Comparison of ENCODE assay signal across 9 cellular contexts in the genomic region with DNA sequence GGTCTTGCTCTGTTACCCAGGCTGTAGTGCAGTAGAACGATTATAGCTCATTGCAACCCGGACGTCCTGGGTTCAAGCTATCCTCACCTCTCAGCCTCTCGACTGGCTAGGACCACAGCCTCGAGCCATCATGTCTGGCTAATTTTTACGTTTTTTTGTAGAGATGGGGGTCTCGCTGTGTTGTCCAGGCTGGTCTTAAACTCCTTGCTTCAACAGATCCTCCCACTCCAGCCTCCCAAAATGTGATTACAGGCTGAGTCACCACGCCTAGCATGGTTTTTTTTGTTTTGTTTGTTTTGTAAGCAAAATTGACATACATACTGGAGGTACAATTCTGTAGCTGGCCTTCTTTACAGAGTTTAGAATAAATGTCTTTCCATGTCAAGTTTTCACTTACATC. TPM values are rescaled to one million over a fixed set of nuclear protein-coding genes. Genes with fewer than 3 reads are reported as not detected.
DNase-seq lines count a peak whose midpoint lies in the region; ATAC-seq and TF ChIP-seq lines count a peak whose summit lies in the region.
"Had no signal": no experiment of that assay in that cellular context is flagged by ENCODE, and none has a peak within 500 bp of the region (broad histone marks: within the 10 kb centered on the region; RNA-seq: fewer than 3 reads in every experiment).

No MANE protein-coding gene starts in this region.

- H3K4me1 ChIP-seq in SJCRH30 (no peaks in the 10 kb centered on the region), skeletal muscle satellite cell (ENCODE audit: control insufficient read depth, insufficient read depth, low read length) (peaks cover 11% of the 10 kb centered on the region)

- peak overlapping the region; percentile 95 for H3K4me2 ChIP-seq in skeletal muscle satellite cell (ENCODE audit: low read length)

- no peak for ATAC-seq in HG03095 (IDR thresholded peaks at IDR 0.05; ENCODE audit: unreplicated experiment)

- H3K36me3 Mint-ChIP-seq in T-helper 1 cell treated with Interleukin-12 subunit alpha and Interleukin-12 subunit beta and Interleukin-4 antibody, amounts not matched to agents 30 μg/mL and 1 μg/mL, for 36 hours (ENCODE audit: low read depth) = peaks cover 14% of the 10 kb centered on the region

- no peak overlapping the region for H3K27ac Mint-ChIP-seq in T-helper 1 cell treated with Interleukin-12 subunit alpha and Interleukin-12 subunit beta and Interleukin-4 antibody, amounts not matched to agents 30 μg/mL and 1 μg/mL, for 36 hours

- H3K36me3 ChIP-seq in SJCRH30 (peaks cover 21% of the 10 kb centered on the region), skeletal muscle satellite cell (ENCODE audit: insufficient read depth, low read length) (peaks cover 14% of the 10 kb centered on the region)

- H3K27ac ChIP-seq in SJCRH30 = no peak overlapping the region

- H3K4me3 ChIP-seq in SJCRH30 = peak overlapping the region; percentile 88
- peak overlapping the region; percentile 19 for H3K4me3 ChIP-seq in fibroblast of the aortic adventitia (ENCODE audit: low read depth, low read length)
- H3K4me3 ChIP-seq in skeletal muscle satellite cell (ENCODE audit: low read length) = peak overlapping the region; percentile 94

- H3K9ac ChIP-seq in skeletal muscle satellite cell (ENCODE audit: low read depth, low read length) = peak overlapping the region; percentile 98

- DNase-seq in T-helper 1 cell = no peak
- no peak for DNase-seq in SJCRH30
- DNase-seq in fibroblast of the aortic adventitia (ENCODE audit: low read depth) = no peak
- no peak for DNase-seq in COLO829 (ENCODE audit: low spot score)
- no peak for DNase-seq in hypothalamus (lab: John Stamatoyannopoulos, UW)
- DNase-seq: left colon had no signal

- no peaks in the 10 kb centered on the region for H3K27me3 Mint-ChIP-seq in T-helper 1 cell treated with Interleukin-12 subunit alpha and Interleukin-12 subunit beta and Interleukin-4 antibody, amounts not matched to agents 30 μg/mL and 1 μg/mL, for 36 hours (ENCODE audit: low read depth)

- H3K27me3 ChIP-seq in SJCRH30 (no peaks in the 10 kb centered on the region), skeletal muscle satellite cell (ENCODE audit: control insufficient read depth, insufficient read depth, low read length) (no peaks in the 10 kb centered on the region)

- no peaks in the 10 kb centered on the region for H3K9me3 Mint-ChIP-seq in T-helper 1 cell treated with Interleukin-12 subunit alpha and Interleukin-12 subunit beta and Interleukin-4 antibody, amounts not matched to agents 30 μg/mL and 1 μg/mL, for 36 hours

- no peak for TF ChIP-seq CTCF in fibroblast of the aortic adventitia (IDR thresholded peaks at IDR 0.05; ENCODE audit: insufficient read depth, low read length)

- peaks cover 15% of the 10 kb centered on the region for H3K4me1 Mint-ChIP-seq in T-helper 1 cell treated with Interleukin-12 subunit alpha and Interleukin-12 subunit beta and Interleukin-4 antibody, amounts not matched to agents 30 μg/mL and 1 μg/mL, for 36 hours (ENCODE audit: low read depth)

- peak overlapping the region; percentile 67 for H3K4me3 Mint-ChIP-seq in T-helper 1 cell treated with Interleukin-12 subunit alpha and Interleukin-12 subunit beta and Interleukin-4 antibody, amounts not matched to agents 30 μg/mL and 1 μg/mL, for 36 hours

- H3K9me3 ChIP-seq in SJCRH30 (replicated peaks) (no peaks in the 10 kb centered on the region), skeletal muscle satellite cell (replicated peaks; ENCODE audit: low read length) (no peaks in the 10 kb centered on the region)

RNA-seq across cellular contexts. Expression of a gene that starts 1.0 kb away (rescaled TPM):
- total RNA-seq in SJCRH30 (2014; rRNA removed; shearing (Covaris generic)) = 138 and 141 TPM in 2 replicates
- total RNA-seq in fibroblast of the aortic adventitia (ENCODE audit: low replicate concordance) = 43.3 and 96.5 TPM in 2 replicates
- total RNA-seq in skeletal muscle satellite cell (2012; rRNA removed) = 73.8 and 90.6 TPM in 2 replicates

RNA-seq across cellular contexts. Expression of a gene that starts 17.7 kb away (rescaled TPM):
- total RNA-seq in SJCRH30 (2014; rRNA removed; shearing (Covaris generic)) = 4.7 and 4.9 TPM in 2 replicates
- total RNA-seq in fibroblast of the aortic adventitia (ENCODE audit: low replicate concordance) = 36.8 and 71.9 TPM in 2 replicates
- 17.0 and 30.9 TPM in 2 replicates for total RNA-seq in skeletal muscle satellite cell (2012; rRNA removed)

RNA-seq across cellular contexts. Expression of a gene that starts 42.5 kb away (rescaled TPM):
- total RNA-seq in SJCRH30 (2014; rRNA removed; shearing (Covaris generic)) = not detected in 2 replicates
- total RNA-seq in fibroblast of the aortic adventitia (ENCODE audit: low replicate concordance) = not detected in 2 replicates
- not detected in 2 replicates for total RNA-seq in skeletal muscle satellite cell (2012; rRNA removed)
- total RNA-seq: left colon had no signal

Comparison
In these comparisons a context has a peak if more than half of its experiments do, and no peak if none do; other contexts are left out.
1. H3K4me3 ChIP-seq: peak in every context shown above with its lines; median percentile 94 in skeletal muscle satellite cell; 88 in SJCRH30; 19 in fibroblast of the aortic adventitia.